In the genomic region with DNA sequence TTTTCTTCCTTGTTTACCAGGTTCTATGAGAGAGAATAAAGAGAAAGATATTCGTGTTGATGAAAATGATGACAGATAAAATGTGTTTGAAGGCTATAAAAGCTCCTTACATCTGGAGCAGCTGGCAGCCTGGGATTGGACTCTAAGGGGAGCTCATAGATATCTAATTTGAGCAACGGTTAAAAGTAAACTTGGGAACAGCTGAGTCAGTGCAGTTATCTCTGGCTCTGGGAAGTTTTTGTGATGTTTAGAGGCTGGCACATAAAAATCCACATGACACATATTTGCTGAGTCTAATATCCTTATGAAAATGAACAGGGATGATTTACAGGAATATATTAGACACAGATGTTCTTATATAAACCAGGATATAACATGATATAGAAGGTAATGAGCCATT, we compare ENCODE assay signal across 1 cellular context.
TF ChIP-seq lines count a peak whose summit lies in the region.

No MANE protein-coding gene starts in this region.

TF ChIP-seq in WTC11, 78 proteins besides CTCF, POLR2A, EP300 and RAD21:
- no peak for TF ChIP-seq TEAD4 (CRISPR knock-in tag; IDR thresholded peaks at IDR 0.05)
- TF ChIP-seq, protein P1, sequence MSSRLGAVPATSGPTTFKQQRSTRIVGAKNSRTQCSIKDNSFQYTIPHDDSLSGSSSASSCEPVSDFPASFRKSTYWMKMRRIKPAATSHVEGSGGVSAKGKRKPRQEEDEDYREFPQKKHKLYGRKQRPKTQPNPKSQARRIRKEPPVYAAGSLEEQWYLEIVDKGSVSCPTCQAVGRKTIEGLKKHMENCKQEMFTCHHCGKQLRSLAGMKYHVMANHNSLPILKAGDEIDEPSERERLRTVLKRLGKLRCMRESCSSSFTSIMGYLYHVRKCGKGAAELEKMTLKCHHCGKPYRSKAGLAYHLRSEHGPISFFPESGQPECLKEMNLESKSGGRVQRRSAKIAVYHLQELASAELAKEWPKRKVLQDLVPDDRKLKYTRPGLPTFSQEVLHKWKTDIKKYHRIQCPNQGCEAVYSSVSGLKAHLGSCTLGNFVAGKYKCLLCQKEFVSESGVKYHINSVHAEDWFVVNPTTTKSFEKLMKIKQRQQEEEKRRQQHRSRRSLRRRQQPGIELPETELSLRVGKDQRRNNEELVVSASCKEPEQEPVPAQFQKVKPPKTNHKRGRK (CRISPR knock-in tag; IDR thresholded peaks at IDR 0.05; ENCODE audit: borderline replicate concordance), result no peak
- TF ChIP-seq MXD4 (CRISPR knock-in tag; IDR thresholded peaks at IDR 0.05; ENCODE audit: borderline replicate concordance), result no peak
- TF ChIP-seq NR1H2 (CRISPR knock-in tag; IDR thresholded peaks at IDR 0.05), result no peak
- TF ChIP-seq GRHL2 (CRISPR knock-in tag; IDR thresholded peaks at IDR 0.05; ENCODE audit: insufficient replicate concordance, severe bottlenecking), result no peak
- no peak for TF ChIP-seq ZNF121 (CRISPR knock-in tag; IDR thresholded peaks at IDR 0.05)
- TF ChIP-seq CREB1 (CRISPR knock-in tag; IDR thresholded peaks at IDR 0.05), result no peak
- no peak for TF ChIP-seq ETV6 (CRISPR knock-in tag; IDR thresholded peaks at IDR 0.05)
